29 cellular contexts compared by ENCODE assay signal in genomic region chr16:5756969-5757368, GRCh38.
A peak's percentile ranks its signal among the peaks of the same experiment; 100 is the strongest.
DNase-seq lines count a peak whose midpoint lies in the region; TF ChIP-seq lines count a peak whose summit lies in the region.
"Had no signal": no experiment of that assay in that cellular context is flagged by ENCODE, and none has a peak within 500 bp of the region (broad histone marks: within the 10 kb centered on the region; RNA-seq: fewer than 3 reads in every experiment).

No MANE protein-coding gene starts in this region.

- no peaks in the 10 kb centered on the region for H3K79me1 ChIP-seq in H9 (ENCODE audit: insufficient read depth, low read depth, low read length, poor library complexity, severe bottlenecking)

- H2BK12ac ChIP-seq in H9 (ENCODE audit: insufficient read length, low read depth, low read length), result no peak overlapping the region

- no peak overlapping the region for H3K9ac ChIP-seq in H9 (ENCODE audit: extremely low read depth, insufficient read length, low read length)

- H2AFZ ChIP-seq in H9 (ENCODE audit: low read length), result no peak overlapping the region

- H4K5ac ChIP-seq in H9 (ENCODE audit: insufficient read length, low read depth, low read length), result no peak overlapping the region

- no peak overlapping the region for H2BK20ac ChIP-seq in H9 (ENCODE audit: low read depth, low read length, poor library complexity, severe bottlenecking)

- H3K4me3 Mint-ChIP-seq in H9 (no peak overlapping the region), progenitor cell of endocrine pancreas (ENCODE audit: low read depth) (no peak overlapping the region)
- H3K4me3 Mint-ChIP-seq: activated CD4-positive, alpha-beta memory T cell treated with anti-CD3 and anti-CD28 coated beads for 36 hours; activated naive CD4-positive, alpha-beta T cell treated with anti-CD3 and anti-CD28 coated beads, Interleukin-2, amount 10 ng/mL, durations not matched to agents 7 days and 5 days; CD14-positive monocyte; nephron had no signal

- H4K20me1 ChIP-seq in H9 (ENCODE audit: control insufficient read depth, insufficient read depth, insufficient read length), result no peaks in the 10 kb centered on the region

- no peak overlapping the region for H3K4ac ChIP-seq in H9 (ENCODE audit: low read depth, low read length)

- no peak overlapping the region for H4K8ac ChIP-seq in H9 (replicated peaks; ENCODE audit: insufficient read length, low read depth, low read length)

- H3K4me2 ChIP-seq in H9 (ENCODE audit: insufficient read depth, insufficient read length, low read length), result no peak overlapping the region

- H3K36me3 Mint-ChIP-seq in H9 (ENCODE audit: insufficient read depth in 1 of 3, low read depth in 3 of 3) (no peaks in the 10 kb centered on the region), progenitor cell of endocrine pancreas (ENCODE audit: insufficient read depth) (no peaks in the 10 kb centered on the region)
- H3K36me3 Mint-ChIP-seq: activated CD4-positive, alpha-beta memory T cell treated with anti-CD3 and anti-CD28 coated beads for 36 hours; activated naive CD4-positive, alpha-beta T cell treated with anti-CD3 and anti-CD28 coated beads, Interleukin-2, amount 10 ng/mL, durations not matched to agents 7 days and 5 days; CD14-positive monocyte had no signal

- no peak overlapping the region for H2BK5ac ChIP-seq in H9 (ENCODE audit: insufficient read length, low read length)

- no peaks in the 10 kb centered on the region for H3K9me3 ChIP-seq in H9 (ENCODE audit: control insufficient read depth, low read depth, low read length)
- H3K9me3 ChIP-seq: breast epithelium, colonic mucosa, heart left ventricle, pancreas, Peyer's patch, SJCRH30, upper lobe of left lung had no signal

- H2BK120ac ChIP-seq in H9 (ENCODE audit: low read depth, low read length, poor library complexity, severe bottlenecking), result no peak overlapping the region

- H3K56ac ChIP-seq in H9 (ENCODE audit: insufficient read length, low read depth, low read length), result no peak overlapping the region

- no peak overlapping the region for H3K14ac ChIP-seq in H9 (ENCODE audit: insufficient read depth, low read length)

- peaks cover 39 to 40% of the 10 kb centered on the region in 2 experiments for H3K4me1 Mint-ChIP-seq in H9
- peaks cover 11% of the 10 kb centered on the region for H3K4me1 Mint-ChIP-seq in progenitor cell of endocrine pancreas (ENCODE audit: low read depth)
- H3K4me1 Mint-ChIP-seq: activated naive CD4-positive, alpha-beta T cell treated with anti-CD3 and anti-CD28 coated beads, Interleukin-2, amount 10 ng/mL, durations not matched to agents 7 days and 5 days; CD14-positive monocyte; nephron had no signal

- no peak overlapping the region for H3K23ac ChIP-seq in H9 (ENCODE audit: insufficient read length, low read depth, low read length)

- peak; percentile 63 for TF ChIP-seq CTCF in H9 (conservative IDR thresholded peaks at IDR 0.05)
- TF ChIP-seq CTCF in progenitor cell of endocrine pancreas (IDR thresholded peaks at IDR 0.05; ENCODE audit: unreplicated experiment), result peak; percentile 22

- no peak overlapping the region for H3T11ph ChIP-seq in H9 (ENCODE audit: low read length)

- WGBS in H9 (ENCODE audit: extremely low coverage, insufficient read length, low lambda C conversion rate), result no CpG with 5 or more reads among the region's 5 CpGs

- no peaks in the 10 kb centered on the region for H3K23me2 ChIP-seq in H9 (ENCODE audit: insufficient read length, low read depth, low read length, poor library complexity, severe bottlenecking)

- H3K27ac ChIP-seq in H9 (ENCODE audit: insufficient read length, low read depth, low read length), result no peak overlapping the region
- H3K27ac ChIP-seq: breast epithelium, colonic mucosa, heart left ventricle, pancreas, Peyer's patch, SJCRH30, upper lobe of left lung had no signal

- no peak overlapping the region for H2AK5ac ChIP-seq in H9 (ENCODE audit: insufficient read length, low read length)

- no peak overlapping the region for H3K27ac Mint-ChIP-seq in H9
- no peak overlapping the region for H3K27ac Mint-ChIP-seq in progenitor cell of endocrine pancreas
- H3K27ac Mint-ChIP-seq: activated CD4-positive, alpha-beta memory T cell treated with anti-CD3 and anti-CD28 coated beads for 36 hours; activated naive CD4-positive, alpha-beta T cell treated with anti-CD3 and anti-CD28 coated beads, Interleukin-2, amount 10 ng/mL, durations not matched to agents 7 days and 5 days; CD14-positive monocyte; nephron had no signal

- no peaks in the 10 kb centered on the region for H3K79me2 ChIP-seq in H9 (ENCODE audit: insufficient read depth, low read length)

- 0 out of 2 replicates have a peak, but pooled peaks cover 2% of the 10 kb centered on the region for H3K27me3 ChIP-seq in H9 (ENCODE audit: insufficient read depth, low read length)
- H3K27me3 ChIP-seq: breast epithelium, colonic mucosa, Peyer's patch, SJCRH30, upper lobe of left lung had no signal

- H3K27me3 Mint-ChIP-seq in H9 (ENCODE audit: low read depth) (no peaks in the 10 kb centered on the region), progenitor cell of endocrine pancreas (peaks cover 3% of the 10 kb centered on the region)
- H3K27me3 Mint-ChIP-seq: activated naive CD4-positive, alpha-beta T cell treated with anti-CD3 and anti-CD28 coated beads, Interleukin-2, amount 10 ng/mL, durations not matched to agents 7 days and 5 days had no signal

- DNase-seq in H9, result no peak
- DNase-seq in NCI-H69 (lab: John Stamatoyannopoulos, UW), result peak; percentile 3
- peak; percentile 9 for DNase-seq in cerebellar cortex (ENCODE audit: low spot score)
- DNase-seq in progenitor cell of endocrine pancreas (ENCODE audit: low spot score, unreplicated experiment), result no peak
- no peak for DNase-seq in NCI-H2081 treated with DMSO at 0.1 percent for 48 hours (lab: John Stamatoyannopoulos, UW)
- no peak for DNase-seq in GF-D8 (lab: John Stamatoyannopoulos, UW)
- no peak for DNase-seq in cerebellum (ENCODE audit: low spot score)
- DNase-seq: activated CD4-positive, alpha-beta memory T cell treated with anti-CD3 and anti-CD28 coated beads for 36 hours; activated CD8-positive, alpha-beta memory T cell treated with anti-CD3 and anti-CD28 coated beads, Interleukin-2, amount 50 U/mL, for 4 hours; activated naive CD4-positive, alpha-beta T cell treated with anti-CD3 and anti-CD28 coated beads, Interleukin-2, amount 10 ng/mL, durations not matched to agents 7 days and 5 days; amniotic stem cell; colonic mucosa; effector memory CD4-positive, alpha-beta T cell; EL; foreskin fibroblast; heart left ventricle; KBM-7; NCI-H1436; NCI-H446 treated with DMSO at 0.1 percent for 48 hours; pancreas; Peyer's patch; SJCRH30; stimulated activated CD4-positive, alpha-beta T cell treated with anti-CD3 and anti-CD28 coated beads, Interleukin-2, amount 100 ng/mL, for 24 hours; substantia nigra; T-helper 1 cell; upper lobe of left lung had no signal

- no peak overlapping the region for H4K91ac ChIP-seq in H9 (ENCODE audit: insufficient read length, low read depth, low read length)

- no peaks in the 10 kb centered on the region for H3K9me3 Mint-ChIP-seq in H9
- H3K9me3 Mint-ChIP-seq in progenitor cell of endocrine pancreas (ENCODE audit: low read depth), result no peaks in the 10 kb centered on the region
- H3K9me3 Mint-ChIP-seq: nephron had no signal

- H3K4me1 ChIP-seq in H9 (ENCODE audit: insufficient read depth, low read length), result peaks cover 15% of the 10 kb centered on the region
- H3K4me1 ChIP-seq: breast epithelium, colonic mucosa, heart left ventricle, pancreas, Peyer's patch, SJCRH30, upper lobe of left lung had no signal

- H2BK15ac ChIP-seq in H9 (ENCODE audit: low read depth, low read length), result no peak overlapping the region

- H3K18ac ChIP-seq in H9 (ENCODE audit: insufficient read length, low read depth, low read length), result no peak overlapping the region

Comparison
In these comparisons a context has a peak if more than half of its experiments do, and no peak if none do; other contexts are left out.
1. DNase-seq: peak in NCI-H69 (single experiment) and cerebellar cortex (single experiment); none in H9 (single experiment), progenitor cell of endocrine pancreas (single experiment), NCI-H2081 treated with DMSO at 0.1 percent for 48 hours (single experiment), GF-D8 (single experiment) and cerebellum (single experiment).